In the genomic region with DNA sequence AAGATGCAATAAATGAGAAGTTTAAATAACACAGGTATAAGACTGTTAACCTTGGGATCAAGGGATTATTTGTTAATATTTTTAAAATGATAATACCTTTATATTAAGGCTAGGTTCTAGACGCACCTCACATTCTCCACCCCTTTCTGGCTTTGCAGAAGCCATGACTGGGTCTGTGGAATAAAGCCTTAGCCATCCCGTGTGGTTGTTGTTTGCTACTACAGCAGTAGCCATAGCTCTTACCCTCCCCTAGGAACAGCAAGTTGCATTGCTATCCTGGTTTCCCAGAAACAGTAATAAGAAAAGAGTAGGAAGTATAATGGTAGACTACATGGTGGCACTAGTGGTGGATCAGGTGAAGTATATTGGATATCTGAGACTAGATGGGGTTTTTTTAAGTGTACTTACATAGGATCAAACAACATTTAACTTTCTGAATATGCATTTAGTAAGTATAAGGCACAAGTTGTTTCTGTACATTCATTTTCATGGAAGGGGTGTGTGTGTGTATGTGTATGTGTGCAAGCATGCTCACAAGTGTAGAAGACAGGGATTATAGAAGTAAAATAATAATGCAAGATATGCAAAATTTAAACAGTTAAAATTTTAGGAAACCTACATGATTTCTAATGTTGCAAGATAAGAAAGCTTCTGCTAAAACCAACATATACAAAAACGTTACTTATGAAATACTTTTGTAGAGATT, we compare ENCODE assay signal across 1 cellular context.
TF ChIP-seq lines count a peak whose summit lies in the region.

No MANE protein-coding gene starts in this region.

TF ChIP-seq in HepG2, 621 proteins besides CTCF, POLR2A, EP300 and RAD21:
- peak; percentile 51 to 75; a peak in 3 of 4 replicates for TF ChIP-seq MAFK (conservative IDR thresholded peaks at IDR 0.05 in 1 of 2, IDR thresholded peaks at IDR 0.05 in 1 of 2; ENCODE audit: low read length in 2 of 2)
- TF ChIP-seq ZNF562 (CRISPR knock-in tag; IDR thresholded peaks at IDR 0.05; ENCODE audit: borderline replicate concordance): no peak
- 0 out of 2 replicates have a peak, but pooled peaks have one; percentile 22 for TF ChIP-seq MAFF (IDR thresholded peaks at IDR 0.05; ENCODE audit: low read depth, low read length)
- TF ChIP-seq JDP2 (CRISPR knock-in tag; IDR thresholded peaks at IDR 0.05; ENCODE audit: borderline replicate concordance): no peak
- no peak for TF ChIP-seq TFDP1 (CRISPR knock-in tag; IDR thresholded peaks at IDR 0.05; ENCODE audit: borderline replicate concordance)
- TF ChIP-seq ZNF746 (CRISPR knock-in tag; IDR thresholded peaks at IDR 0.05): no peak
- TF ChIP-seq NFIB (CRISPR knock-in tag; IDR thresholded peaks at IDR 0.05; ENCODE audit: borderline replicate concordance): no peak
- TF ChIP-seq ZFP36 (IDR thresholded peaks at IDR 0.05; ENCODE audit: borderline replicate concordance, low read depth, low read length, partially characterized antibody): no peak
- TF ChIP-seq FOSL1 (CRISPR knock-in tag; IDR thresholded peaks at IDR 0.05; ENCODE audit: borderline replicate concordance): no peak
- TF ChIP-seq NR2F2 (IDR thresholded peaks at IDR 0.05; ENCODE audit: borderline replicate concordance, low read depth): no peak
- TF ChIP-seq ZNF691 (CRISPR knock-in tag; IDR thresholded peaks at IDR 0.05; ENCODE audit: borderline replicate concordance, low read depth): no peak
- TF ChIP-seq KDM5B (CRISPR knock-in tag; IDR thresholded peaks at IDR 0.05; ENCODE audit: borderline replicate concordance): no peak
- no peak for TF ChIP-seq GATAD2A (CRISPR knock-in tag; IDR thresholded peaks at IDR 0.05)
- TF ChIP-seq CHCHD3 (CRISPR knock-in tag; IDR thresholded peaks at IDR 0.05): no peak
